In genomic region chr3:190307164-190307545, GRCh38 we compare ENCODE assay signal across 2 cellular contexts.
TF ChIP-seq lines count a peak whose summit lies in the region.

No MANE protein-coding gene starts in this region.

TF ChIP-seq in A549, 52 proteins besides CTCF, POLR2A, EP300 and RAD21 (continued from another document):
- no peak for TF ChIP-seq PBX3 (IDR thresholded peaks at IDR 0.05)
- no peak for TF ChIP-seq BHLHE40 (IDR thresholded peaks at IDR 0.05; ENCODE audit: low read depth, low read length)

TF ChIP-seq in liver, 16 proteins besides CTCF, POLR2A, EP300 and RAD21 (continued from another document):
- TF ChIP-seq, protein P1, sequence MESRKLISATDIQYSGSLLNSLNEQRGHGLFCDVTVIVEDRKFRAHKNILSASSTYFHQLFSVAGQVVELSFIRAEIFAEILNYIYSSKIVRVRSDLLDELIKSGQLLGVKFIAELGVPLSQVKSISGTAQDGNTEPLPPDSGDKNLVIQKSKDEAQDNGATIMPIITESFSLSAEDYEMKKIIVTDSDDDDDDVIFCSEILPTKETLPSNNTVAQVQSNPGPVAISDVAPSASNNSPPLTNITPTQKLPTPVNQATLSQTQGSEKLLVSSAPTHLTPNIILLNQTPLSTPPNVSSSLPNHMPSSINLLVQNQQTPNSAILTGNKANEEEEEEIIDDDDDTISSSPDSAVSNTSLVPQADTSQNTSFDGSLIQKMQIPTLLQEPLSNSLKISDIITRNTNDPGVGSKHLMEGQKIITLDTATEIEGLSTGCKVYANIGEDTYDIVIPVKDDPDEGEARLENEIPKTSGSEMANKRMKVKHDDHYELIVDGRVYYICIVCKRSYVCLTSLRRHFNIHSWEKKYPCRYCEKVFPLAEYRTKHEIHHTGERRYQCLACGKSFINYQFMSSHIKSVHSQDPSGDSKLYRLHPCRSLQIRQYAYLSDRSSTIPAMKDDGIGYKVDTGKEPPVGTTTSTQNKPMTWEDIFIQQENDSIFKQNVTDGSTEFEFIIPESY (IDR thresholded peaks at IDR 0.05): peak; percentile 80
- TF ChIP-seq SP1 (IDR thresholded peaks at IDR 0.05) (peak; percentile 96), MAX (IDR thresholded peaks at IDR 0.05) (peak; percentile 71), NR2F2 (IDR thresholded peaks at IDR 0.05) (peak; percentile 59), GABPA (IDR thresholded peaks at IDR 0.05 in 1 of 2, conservative IDR thresholded peaks at IDR 0.05 in 1 of 2) (no peak), RXRA (IDR thresholded peaks at IDR 0.05) (peak; percentile 61 to 82), FOXA2 (IDR thresholded peaks at IDR 0.05) (peak; percentile 95), TAF1 (conservative IDR thresholded peaks at IDR 0.05) (no peak), JUND (IDR thresholded peaks at IDR 0.05) (peak; percentile 78 to 85), EGR1 (IDR thresholded peaks at IDR 0.05; ENCODE audit: low read depth in 2 of 2) (peak in 1 of 2 donors; percentile 61), YY1 (IDR thresholded peaks at IDR 0.05) (peak; percentile 29)
- TF ChIP-seq, protein P2, sequence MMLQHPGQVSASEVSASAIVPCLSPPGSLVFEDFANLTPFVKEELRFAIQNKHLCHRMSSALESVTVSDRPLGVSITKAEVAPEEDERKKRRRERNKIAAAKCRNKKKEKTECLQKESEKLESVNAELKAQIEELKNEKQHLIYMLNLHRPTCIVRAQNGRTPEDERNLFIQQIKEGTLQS (IDR thresholded peaks at IDR 0.05): no peak
- TF ChIP-seq, protein P3, sequence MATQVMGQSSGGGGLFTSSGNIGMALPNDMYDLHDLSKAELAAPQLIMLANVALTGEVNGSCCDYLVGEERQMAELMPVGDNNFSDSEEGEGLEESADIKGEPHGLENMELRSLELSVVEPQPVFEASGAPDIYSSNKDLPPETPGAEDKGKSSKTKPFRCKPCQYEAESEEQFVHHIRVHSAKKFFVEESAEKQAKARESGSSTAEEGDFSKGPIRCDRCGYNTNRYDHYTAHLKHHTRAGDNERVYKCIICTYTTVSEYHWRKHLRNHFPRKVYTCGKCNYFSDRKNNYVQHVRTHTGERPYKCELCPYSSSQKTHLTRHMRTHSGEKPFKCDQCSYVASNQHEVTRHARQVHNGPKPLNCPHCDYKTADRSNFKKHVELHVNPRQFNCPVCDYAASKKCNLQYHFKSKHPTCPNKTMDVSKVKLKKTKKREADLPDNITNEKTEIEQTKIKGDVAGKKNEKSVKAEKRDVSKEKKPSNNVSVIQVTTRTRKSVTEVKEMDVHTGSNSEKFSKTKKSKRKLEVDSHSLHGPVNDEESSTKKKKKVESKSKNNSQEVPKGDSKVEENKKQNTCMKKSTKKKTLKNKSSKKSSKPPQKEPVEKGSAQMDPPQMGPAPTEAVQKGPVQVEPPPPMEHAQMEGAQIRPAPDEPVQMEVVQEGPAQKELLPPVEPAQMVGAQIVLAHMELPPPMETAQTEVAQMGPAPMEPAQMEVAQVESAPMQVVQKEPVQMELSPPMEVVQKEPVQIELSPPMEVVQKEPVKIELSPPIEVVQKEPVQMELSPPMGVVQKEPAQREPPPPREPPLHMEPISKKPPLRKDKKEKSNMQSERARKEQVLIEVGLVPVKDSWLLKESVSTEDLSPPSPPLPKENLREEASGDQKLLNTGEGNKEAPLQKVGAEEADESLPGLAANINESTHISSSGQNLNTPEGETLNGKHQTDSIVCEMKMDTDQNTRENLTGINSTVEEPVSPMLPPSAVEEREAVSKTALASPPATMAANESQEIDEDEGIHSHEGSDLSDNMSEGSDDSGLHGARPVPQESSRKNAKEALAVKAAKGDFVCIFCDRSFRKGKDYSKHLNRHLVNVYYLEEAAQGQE (IDR thresholded peaks at IDR 0.05): peak; percentile 71
